In the genomic region with DNA sequence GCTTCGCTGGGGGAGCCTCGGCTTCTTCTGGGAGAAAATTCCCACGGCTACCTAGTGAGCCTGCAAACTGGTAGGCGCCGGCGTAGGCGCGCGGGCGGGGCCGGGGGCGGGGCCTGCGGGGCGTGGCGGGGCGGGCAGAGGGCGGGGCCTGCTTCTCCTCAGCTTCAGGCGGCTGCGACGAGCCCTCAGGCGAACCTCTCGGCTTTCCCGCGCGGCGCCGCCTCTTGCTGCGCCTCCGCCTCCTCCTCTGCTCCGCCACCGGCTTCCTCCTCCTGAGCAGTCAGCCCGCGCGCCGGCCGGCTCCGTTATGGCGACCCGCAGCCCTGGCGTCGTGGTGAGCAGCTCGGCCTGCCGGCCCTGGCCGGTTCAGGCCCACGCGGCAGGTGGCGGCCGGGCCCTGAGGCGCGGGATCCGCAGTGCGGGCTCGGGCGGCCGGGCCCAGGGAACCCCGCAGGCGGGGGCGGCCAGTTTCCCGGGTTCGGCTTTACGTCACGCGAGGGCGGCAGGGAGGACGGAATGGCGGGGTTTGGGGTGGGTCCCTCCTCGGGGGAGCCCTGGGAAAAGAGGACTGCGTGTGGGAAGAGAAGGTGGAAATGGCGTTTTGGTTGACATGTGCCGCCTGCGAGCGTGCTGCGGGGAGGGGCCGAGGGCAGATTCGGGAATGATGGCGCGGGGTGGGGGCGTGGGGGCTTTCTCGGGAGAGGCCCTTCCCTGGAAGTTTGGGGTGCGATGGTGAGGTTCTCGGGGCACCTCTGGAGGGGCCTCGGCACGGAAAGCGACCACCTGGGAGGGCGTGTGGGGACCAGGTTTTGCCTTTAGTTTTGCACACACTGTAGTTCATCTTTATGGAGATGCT, we compare ENCODE assay signal across 1 cellular context.
TF ChIP-seq lines count a peak whose summit lies in the region.

A gene with protein sequence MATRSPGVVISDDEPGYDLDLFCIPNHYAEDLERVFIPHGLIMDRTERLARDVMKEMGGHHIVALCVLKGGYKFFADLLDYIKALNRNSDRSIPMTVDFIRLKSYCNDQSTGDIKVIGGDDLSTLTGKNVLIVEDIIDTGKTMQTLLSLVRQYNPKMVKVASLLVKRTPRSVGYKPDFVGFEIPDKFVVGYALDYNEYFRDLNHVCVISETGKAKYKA (plus strand): TSS at position 161 of the 856 bp plus-strand sequence. CDS start 147 bp downstream, at position 308.

TF ChIP-seq in K562, 482 proteins besides CTCF, POLR2A, EP300 and RAD21 (continued from another document and continues in another):
- TF ChIP-seq, protein P1, sequence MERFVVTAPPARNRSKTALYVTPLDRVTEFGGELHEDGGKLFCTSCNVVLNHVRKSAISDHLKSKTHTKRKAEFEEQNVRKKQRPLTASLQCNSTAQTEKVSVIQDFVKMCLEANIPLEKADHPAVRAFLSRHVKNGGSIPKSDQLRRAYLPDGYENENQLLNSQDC (CRISPR knock-in tag; IDR thresholded peaks at IDR 0.05): no peak
- peak in 1 of 2 experiments; percentile 73; a peak in 2 of 4 replicates for TF ChIP-seq NONO (IDR thresholded peaks at IDR 0.05; ENCODE audit: low read depth in 2 of 2, low read length in 1 of 2)
- TF ChIP-seq RB1 (IDR thresholded peaks at IDR 0.05; ENCODE audit: low read depth): peak; percentile 92
- peak; percentile 80 for TF ChIP-seq L3MBTL2 (IDR thresholded peaks at IDR 0.05)
- TF ChIP-seq, protein P2, sequence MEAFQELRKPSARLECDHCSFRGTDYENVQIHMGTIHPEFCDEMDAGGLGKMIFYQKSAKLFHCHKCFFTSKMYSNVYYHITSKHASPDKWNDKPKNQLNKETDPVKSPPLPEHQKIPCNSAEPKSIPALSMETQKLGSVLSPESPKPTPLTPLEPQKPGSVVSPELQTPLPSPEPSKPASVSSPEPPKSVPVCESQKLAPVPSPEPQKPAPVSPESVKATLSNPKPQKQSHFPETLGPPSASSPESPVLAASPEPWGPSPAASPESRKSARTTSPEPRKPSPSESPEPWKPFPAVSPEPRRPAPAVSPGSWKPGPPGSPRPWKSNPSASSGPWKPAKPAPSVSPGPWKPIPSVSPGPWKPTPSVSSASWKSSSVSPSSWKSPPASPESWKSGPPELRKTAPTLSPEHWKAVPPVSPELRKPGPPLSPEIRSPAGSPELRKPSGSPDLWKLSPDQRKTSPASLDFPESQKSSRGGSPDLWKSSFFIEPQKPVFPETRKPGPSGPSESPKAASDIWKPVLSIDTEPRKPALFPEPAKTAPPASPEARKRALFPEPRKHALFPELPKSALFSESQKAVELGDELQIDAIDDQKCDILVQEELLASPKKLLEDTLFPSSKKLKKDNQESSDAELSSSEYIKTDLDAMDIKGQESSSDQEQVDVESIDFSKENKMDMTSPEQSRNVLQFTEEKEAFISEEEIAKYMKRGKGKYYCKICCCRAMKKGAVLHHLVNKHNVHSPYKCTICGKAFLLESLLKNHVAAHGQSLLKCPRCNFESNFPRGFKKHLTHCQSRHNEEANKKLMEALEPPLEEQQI (IDR thresholded peaks at IDR 0.05): no peak
- TF ChIP-seq, protein P3, sequence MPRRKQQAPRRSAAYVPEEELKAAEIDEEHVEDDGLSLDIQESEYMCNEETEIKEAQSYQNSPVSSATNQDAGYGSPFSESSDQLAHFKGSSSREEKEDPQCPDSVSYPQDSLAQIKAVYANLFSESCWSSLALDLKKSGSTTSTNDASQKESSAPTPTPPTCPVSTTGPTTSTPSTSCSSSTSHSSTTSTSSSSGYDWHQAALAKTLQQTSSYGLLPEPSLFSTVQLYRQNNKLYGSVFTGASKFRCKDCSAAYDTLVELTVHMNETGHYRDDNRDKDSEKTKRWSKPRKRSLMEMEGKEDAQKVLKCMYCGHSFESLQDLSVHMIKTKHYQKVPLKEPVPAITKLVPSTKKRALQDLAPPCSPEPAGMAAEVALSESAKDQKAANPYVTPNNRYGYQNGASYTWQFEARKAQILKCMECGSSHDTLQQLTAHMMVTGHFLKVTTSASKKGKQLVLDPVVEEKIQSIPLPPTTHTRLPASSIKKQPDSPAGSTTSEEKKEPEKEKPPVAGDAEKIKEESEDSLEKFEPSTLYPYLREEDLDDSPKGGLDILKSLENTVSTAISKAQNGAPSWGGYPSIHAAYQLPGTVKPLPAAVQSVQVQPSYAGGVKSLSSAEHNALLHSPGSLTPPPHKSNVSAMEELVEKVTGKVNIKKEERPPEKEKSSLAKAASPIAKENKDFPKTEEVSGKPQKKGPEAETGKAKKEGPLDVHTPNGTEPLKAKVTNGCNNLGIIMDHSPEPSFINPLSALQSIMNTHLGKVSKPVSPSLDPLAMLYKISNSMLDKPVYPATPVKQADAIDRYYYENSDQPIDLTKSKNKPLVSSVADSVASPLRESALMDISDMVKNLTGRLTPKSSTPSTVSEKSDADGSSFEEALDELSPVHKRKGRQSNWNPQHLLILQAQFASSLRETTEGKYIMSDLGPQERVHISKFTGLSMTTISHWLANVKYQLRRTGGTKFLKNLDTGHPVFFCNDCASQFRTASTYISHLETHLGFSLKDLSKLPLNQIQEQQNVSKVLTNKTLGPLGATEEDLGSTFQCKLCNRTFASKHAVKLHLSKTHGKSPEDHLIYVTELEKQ (CRISPR knock-in tag; IDR thresholded peaks at IDR 0.05): no peak
- TF ChIP-seq, protein P4, sequence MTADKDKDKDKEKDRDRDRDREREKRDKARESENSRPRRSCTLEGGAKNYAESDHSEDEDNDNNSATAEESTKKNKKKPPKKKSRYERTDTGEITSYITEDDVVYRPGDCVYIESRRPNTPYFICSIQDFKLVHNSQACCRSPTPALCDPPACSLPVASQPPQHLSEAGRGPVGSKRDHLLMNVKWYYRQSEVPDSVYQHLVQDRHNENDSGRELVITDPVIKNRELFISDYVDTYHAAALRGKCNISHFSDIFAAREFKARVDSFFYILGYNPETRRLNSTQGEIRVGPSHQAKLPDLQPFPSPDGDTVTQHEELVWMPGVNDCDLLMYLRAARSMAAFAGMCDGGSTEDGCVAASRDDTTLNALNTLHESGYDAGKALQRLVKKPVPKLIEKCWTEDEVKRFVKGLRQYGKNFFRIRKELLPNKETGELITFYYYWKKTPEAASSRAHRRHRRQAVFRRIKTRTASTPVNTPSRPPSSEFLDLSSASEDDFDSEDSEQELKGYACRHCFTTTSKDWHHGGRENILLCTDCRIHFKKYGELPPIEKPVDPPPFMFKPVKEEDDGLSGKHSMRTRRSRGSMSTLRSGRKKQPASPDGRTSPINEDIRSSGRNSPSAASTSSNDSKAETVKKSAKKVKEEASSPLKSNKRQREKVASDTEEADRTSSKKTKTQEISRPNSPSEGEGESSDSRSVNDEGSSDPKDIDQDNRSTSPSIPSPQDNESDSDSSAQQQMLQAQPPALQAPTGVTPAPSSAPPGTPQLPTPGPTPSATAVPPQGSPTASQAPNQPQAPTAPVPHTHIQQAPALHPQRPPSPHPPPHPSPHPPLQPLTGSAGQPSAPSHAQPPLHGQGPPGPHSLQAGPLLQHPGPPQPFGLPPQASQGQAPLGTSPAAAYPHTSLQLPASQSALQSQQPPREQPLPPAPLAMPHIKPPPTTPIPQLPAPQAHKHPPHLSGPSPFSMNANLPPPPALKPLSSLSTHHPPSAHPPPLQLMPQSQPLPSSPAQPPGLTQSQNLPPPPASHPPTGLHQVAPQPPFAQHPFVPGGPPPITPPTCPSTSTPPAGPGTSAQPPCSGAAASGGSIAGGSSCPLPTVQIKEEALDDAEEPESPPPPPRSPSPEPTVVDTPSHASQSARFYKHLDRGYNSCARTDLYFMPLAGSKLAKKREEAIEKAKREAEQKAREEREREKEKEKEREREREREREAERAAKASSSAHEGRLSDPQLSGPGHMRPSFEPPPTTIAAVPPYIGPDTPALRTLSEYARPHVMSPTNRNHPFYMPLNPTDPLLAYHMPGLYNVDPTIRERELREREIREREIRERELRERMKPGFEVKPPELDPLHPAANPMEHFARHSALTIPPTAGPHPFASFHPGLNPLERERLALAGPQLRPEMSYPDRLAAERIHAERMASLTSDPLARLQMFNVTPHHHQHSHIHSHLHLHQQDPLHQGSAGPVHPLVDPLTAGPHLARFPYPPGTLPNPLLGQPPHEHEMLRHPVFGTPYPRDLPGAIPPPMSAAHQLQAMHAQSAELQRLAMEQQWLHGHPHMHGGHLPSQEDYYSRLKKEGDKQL (CRISPR knock-in tag; IDR thresholded peaks at IDR 0.05; ENCODE audit: borderline replicate concordance): peak; percentile 86; the same call in 1 of the 2 replicates
- TF ChIP-seq, protein P5, sequence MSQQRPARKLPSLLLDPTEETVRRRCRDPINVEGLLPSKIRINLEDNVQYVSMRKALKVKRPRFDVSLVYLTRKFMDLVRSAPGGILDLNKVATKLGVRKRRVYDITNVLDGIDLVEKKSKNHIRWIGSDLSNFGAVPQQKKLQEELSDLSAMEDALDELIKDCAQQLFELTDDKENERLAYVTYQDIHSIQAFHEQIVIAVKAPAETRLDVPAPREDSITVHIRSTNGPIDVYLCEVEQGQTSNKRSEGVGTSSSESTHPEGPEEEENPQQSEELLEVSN (IDR thresholded peaks at IDR 0.05; ENCODE audit: borderline replicate concordance in 1 of 2, extremely low read depth in 1 of 2, insufficient read depth in 1 of 2, insufficient read length in 1 of 2, low read depth in 1 of 2, low read length in 1 of 2, poor library complexity in 1 of 2, severe bottlenecking in 1 of 2): peak; percentile 23 to 83
- peak; percentile 45 for TF ChIP-seq KDM5B (IDR thresholded peaks at IDR 0.05; ENCODE audit: insufficient replicate concordance, low read depth, low read length)
- TF ChIP-seq ZFX (CRISPR knock-in tag; IDR thresholded peaks at IDR 0.05): peak; percentile 84
- TF ChIP-seq ZNF431 (CRISPR knock-in tag; IDR thresholded peaks at IDR 0.05): peak; percentile 61; the same call in 1 of the 2 replicates
- TF ChIP-seq, protein P6, sequence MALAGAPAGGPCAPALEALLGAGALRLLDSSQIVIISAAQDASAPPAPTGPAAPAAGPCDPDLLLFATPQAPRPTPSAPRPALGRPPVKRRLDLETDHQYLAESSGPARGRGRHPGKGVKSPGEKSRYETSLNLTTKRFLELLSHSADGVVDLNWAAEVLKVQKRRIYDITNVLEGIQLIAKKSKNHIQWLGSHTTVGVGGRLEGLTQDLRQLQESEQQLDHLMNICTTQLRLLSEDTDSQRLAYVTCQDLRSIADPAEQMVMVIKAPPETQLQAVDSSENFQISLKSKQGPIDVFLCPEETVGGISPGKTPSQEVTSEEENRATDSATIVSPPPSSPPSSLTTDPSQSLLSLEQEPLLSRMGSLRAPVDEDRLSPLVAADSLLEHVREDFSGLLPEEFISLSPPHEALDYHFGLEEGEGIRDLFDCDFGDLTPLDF (CRISPR knock-in tag; IDR thresholded peaks at IDR 0.05): peak; percentile 71; the same call in 1 of the 2 replicates
- TF ChIP-seq MAZ (CRISPR knock-in tag; conservative IDR thresholded peaks at IDR 0.05 in 1 of 2, IDR thresholded peaks at IDR 0.05 in 1 of 2): peak; percentile 28 to 35; a peak in 1 of 4 replicates
- no peak for TF ChIP-seq ATF1 (CRISPR knock-in tag; IDR thresholded peaks at IDR 0.05)
- peak; percentile 62 for TF ChIP-seq ATF1 (tag; IDR thresholded peaks at IDR 0.05)
- no peak for TF ChIP-seq ERF (CRISPR knock-in tag; IDR thresholded peaks at IDR 0.05)
- TF ChIP-seq PHF8 (IDR thresholded peaks at IDR 0.05; ENCODE audit: borderline replicate concordance, low read length): peak; percentile 73; the same call in 1 of the 2 replicates
- TF ChIP-seq CTBP1 (IDR thresholded peaks at IDR 0.05; ENCODE audit: borderline replicate concordance): peak; percentile 28; the same call in 1 of the 2 replicates
- TF ChIP-seq, protein P7, sequence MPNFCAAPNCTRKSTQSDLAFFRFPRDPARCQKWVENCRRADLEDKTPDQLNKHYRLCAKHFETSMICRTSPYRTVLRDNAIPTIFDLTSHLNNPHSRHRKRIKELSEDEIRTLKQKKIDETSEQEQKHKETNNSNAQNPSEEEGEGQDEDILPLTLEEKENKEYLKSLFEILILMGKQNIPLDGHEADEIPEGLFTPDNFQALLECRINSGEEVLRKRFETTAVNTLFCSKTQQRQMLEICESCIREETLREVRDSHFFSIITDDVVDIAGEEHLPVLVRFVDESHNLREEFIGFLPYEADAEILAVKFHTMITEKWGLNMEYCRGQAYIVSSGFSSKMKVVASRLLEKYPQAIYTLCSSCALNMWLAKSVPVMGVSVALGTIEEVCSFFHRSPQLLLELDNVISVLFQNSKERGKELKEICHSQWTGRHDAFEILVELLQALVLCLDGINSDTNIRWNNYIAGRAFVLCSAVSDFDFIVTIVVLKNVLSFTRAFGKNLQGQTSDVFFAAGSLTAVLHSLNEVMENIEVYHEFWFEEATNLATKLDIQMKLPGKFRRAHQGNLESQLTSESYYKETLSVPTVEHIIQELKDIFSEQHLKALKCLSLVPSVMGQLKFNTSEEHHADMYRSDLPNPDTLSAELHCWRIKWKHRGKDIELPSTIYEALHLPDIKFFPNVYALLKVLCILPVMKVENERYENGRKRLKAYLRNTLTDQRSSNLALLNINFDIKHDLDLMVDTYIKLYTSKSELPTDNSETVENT (CRISPR knock-in tag; IDR thresholded peaks at IDR 0.05): peak; percentile 73; the same call in 1 of the 2 replicates
- TF ChIP-seq, protein P8, sequence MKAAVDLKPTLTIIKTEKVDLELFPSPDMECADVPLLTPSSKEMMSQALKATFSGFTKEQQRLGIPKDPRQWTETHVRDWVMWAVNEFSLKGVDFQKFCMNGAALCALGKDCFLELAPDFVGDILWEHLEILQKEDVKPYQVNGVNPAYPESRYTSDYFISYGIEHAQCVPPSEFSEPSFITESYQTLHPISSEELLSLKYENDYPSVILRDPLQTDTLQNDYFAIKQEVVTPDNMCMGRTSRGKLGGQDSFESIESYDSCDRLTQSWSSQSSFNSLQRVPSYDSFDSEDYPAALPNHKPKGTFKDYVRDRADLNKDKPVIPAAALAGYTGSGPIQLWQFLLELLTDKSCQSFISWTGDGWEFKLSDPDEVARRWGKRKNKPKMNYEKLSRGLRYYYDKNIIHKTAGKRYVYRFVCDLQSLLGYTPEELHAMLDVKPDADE (conservative IDR thresholded peaks at IDR 0.05; ENCODE audit: control insufficient read depth, low read depth, low read length): 0 out of 2 replicates have a peak, but pooled peaks have one; percentile 48
- peak; percentile 59 for TF ChIP-seq TAF1 (IDR thresholded peaks at IDR 0.05; ENCODE audit: control insufficient read depth, extremely low read depth, insufficient read depth, low read length, severe bottlenecking)
- peak; percentile 48 for TF ChIP-seq GABPB1 (CRISPR knock-in tag; IDR thresholded peaks at IDR 0.05)
- TF ChIP-seq CHCHD3 (CRISPR knock-in tag; IDR thresholded peaks at IDR 0.05): no peak
- TF ChIP-seq, protein P9, sequence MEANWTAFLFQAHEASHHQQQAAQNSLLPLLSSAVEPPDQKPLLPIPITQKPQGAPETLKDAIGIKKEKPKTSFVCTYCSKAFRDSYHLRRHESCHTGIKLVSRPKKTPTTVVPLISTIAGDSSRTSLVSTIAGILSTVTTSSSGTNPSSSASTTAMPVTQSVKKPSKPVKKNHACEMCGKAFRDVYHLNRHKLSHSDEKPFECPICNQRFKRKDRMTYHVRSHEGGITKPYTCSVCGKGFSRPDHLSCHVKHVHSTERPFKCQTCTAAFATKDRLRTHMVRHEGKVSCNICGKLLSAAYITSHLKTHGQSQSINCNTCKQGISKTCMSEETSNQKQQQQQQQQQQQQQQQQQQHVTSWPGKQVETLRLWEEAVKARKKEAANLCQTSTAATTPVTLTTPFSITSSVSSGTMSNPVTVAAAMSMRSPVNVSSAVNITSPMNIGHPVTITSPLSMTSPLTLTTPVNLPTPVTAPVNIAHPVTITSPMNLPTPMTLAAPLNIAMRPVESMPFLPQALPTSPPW (CRISPR knock-in tag; IDR thresholded peaks at IDR 0.05): peak; percentile 60
- TF ChIP-seq SNIP1 (IDR thresholded peaks at IDR 0.05; ENCODE audit: low read depth): no peak
